In genomic region chr6:82362868-82363267, GRCh38 we compare ENCODE assay signal across 1 cellular context.
TF ChIP-seq lines count a peak whose summit lies in the region.

No MANE protein-coding gene starts in this region.

TF ChIP-seq in HepG2, 621 proteins besides CTCF, POLR2A, EP300 and RAD21 (continued from another document):
- TF ChIP-seq ZNF142 (CRISPR knock-in tag; IDR thresholded peaks at IDR 0.05) (no peak), CHCHD3 (CRISPR knock-in tag; IDR thresholded peaks at IDR 0.05) (no peak), ZBTB1 (CRISPR knock-in tag; IDR thresholded peaks at IDR 0.05; ENCODE audit: borderline replicate concordance) (no peak), MAZ (IDR thresholded peaks at IDR 0.05; ENCODE audit: borderline replicate concordance, low read depth, low read length) (no peak), MAZ (CRISPR knock-in tag; IDR thresholded peaks at IDR 0.05; ENCODE audit: low read depth) (no peak), ZNF609 (CRISPR knock-in tag; IDR thresholded peaks at IDR 0.05; ENCODE audit: borderline replicate concordance) (no peak), SCMH1 (CRISPR knock-in tag; IDR thresholded peaks at IDR 0.05; ENCODE audit: borderline replicate concordance) (no peak), NRL (CRISPR knock-in tag; IDR thresholded peaks at IDR 0.05; ENCODE audit: borderline replicate concordance) (no peak), KLF11 (CRISPR knock-in tag; IDR thresholded peaks at IDR 0.05) (no peak), CENPX (CRISPR knock-in tag; IDR thresholded peaks at IDR 0.05) (no peak), PITX1 (CRISPR knock-in tag; IDR thresholded peaks at IDR 0.05) (no peak)
- TF ChIP-seq, protein P1, sequence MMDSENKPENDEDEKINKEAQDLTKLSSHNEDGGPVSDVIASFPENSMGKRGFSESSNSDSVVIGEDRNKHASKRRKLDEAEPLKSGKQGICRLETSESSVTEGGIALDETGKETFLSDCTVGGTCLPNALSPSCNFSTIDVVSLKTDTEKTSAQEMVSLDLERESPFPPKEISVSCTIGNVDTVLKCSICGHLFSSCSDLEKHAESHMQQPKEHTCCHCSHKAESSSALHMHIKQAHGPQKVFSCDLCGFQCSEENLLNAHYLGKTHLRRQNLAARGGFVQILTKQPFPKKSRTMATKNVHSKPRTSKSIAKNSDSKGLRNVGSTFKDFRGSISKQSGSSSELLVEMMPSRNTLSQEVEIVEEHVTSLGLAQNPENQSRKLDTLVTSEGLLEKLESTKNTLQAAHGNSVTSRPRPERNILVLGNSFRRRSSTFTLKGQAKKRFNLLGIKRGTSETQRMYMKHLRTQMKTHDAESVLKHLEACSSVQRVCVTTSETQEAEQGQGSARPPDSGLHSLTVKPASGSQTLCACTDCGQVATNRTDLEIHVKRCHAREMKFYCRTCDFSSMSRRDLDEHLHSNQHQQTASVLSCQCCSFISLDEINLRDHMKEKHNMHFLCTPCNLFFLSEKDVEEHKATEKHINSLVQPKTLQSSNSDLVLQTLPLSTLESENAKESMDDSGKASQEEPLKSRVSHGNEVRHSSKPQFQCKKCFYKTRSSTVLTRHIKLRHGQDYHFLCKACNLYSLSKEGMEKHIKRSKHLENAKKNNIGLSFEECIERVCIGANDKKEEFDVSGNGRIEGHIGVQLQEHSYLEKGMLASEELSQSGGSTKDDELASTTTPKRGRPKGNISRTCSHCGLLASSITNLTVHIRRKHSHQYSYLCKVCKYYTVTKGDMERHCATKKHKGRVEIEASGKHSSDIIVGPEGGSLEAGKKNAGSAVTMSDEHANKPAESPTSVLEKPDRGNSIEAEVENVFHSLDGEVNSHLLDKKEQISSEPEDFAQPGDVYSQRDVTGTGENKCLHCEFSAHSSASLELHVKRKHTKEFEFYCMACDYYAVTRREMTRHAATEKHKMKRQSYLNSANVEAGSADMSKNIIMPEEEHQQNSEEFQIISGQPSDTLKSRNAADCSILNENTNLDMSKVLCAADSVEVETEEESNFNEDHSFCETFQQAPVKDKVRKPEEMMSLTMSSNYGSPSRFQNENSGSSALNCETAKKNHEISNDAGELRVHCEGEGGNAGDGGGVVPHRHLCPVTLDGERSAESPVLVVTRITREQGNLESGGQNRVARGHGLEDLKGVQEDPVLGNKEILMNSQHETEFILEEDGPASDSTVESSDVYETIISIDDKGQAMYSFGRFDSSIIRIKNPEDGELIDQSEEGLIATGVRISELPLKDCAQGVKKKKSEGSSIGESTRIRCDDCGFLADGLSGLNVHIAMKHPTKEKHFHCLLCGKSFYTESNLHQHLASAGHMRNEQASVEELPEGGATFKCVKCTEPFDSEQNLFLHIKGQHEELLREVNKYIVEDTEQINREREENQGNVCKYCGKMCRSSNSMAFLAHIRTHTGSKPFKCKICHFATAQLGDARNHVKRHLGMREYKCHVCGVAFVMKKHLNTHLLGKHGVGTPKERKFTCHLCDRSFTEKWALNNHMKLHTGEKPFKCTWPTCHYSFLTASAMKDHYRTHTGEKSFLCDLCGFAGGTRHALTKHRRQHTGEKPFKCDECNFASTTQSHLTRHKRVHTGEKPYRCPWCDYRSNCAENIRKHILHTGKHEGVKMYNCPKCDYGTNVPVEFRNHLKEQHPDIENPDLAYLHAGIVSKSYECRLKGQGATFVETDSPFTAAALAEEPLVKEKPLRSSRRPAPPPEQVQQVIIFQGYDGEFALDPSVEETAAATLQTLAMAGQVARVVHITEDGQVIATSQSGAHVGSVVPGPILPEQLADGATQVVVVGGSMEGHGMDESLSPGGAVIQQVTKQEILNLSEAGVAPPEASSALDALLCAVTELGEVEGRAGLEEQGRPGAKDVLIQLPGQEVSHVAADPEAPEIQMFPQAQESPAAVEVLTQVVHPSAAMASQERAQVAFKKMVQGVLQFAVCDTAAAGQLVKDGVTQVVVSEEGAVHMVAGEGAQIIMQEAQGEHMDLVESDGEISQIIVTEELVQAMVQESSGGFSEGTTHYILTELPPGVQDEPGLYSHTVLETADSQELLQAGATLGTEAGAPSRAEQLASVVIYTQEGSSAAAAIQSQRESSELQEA (CRISPR knock-in tag; IDR thresholded peaks at IDR 0.05; ENCODE audit: not compliant biosample characterization) = no peak
- TF ChIP-seq, protein P2, sequence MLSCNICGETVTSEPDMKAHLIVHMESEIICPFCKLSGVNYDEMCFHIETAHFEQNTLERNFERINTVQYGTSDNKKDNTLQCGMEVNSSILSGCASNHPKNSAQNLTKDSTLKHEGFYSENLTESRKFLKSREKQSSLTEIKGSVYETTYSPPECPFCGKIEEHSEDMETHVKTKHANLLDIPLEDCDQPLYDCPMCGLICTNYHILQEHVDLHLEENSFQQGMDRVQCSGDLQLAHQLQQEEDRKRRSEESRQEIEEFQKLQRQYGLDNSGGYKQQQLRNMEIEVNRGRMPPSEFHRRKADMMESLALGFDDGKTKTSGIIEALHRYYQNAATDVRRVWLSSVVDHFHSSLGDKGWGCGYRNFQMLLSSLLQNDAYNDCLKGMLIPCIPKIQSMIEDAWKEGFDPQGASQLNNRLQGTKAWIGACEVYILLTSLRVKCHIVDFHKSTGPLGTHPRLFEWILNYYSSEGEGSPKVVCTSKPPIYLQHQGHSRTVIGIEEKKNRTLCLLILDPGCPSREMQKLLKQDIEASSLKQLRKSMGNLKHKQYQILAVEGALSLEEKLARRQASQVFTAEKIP (CRISPR knock-in tag; IDR thresholded peaks at IDR 0.05; ENCODE audit: borderline replicate concordance) = no peak
- TF ChIP-seq, protein P3, sequence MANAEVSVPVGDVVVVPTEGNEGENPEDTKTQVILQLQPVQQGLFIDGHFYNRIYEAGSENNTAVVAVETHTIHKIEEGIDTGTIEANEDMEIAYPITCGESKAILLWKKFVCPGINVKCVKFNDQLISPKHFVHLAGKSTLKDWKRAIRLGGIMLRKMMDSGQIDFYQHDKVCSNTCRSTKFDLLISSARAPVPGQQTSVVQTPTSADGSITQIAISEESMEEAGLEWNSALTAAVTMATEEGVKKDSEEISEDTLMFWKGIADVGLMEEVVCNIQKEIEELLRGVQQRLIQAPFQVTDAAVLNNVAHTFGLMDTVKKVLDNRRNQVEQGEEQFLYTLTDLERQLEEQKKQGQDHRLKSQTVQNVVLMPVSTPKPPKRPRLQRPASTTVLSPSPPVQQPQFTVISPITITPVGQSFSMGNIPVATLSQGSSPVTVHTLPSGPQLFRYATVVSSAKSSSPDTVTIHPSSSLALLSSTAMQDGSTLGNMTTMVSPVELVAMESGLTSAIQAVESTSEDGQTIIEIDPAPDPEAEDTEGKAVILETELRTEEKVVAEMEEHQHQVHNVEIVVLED (CRISPR knock-in tag; IDR thresholded peaks at IDR 0.05; ENCODE audit: borderline replicate concordance) = no peak
